In the genomic region with DNA sequence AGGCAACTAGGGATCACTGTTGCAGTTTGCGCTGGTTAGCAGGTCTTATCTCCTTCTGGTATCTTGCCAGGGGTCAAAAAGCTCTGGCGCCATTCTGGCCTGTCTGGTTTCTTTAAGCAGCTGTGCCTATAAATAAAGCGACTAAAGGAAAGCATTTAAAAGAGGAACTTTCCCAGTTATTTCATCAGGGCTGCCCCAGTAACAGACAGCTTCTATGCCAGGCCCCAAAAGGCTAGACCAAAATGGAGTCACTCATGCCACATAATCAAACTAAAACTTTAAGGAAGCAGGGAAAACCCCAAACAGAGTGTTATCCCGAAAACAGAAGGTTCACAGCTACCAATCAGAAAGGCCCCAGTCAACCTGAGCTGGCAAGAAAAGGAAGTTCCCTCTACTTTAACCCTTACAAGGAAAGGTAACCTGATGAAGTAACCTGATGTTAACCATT, we compare ENCODE assay signal across 12 cellular contexts. TPM values are rescaled to one million over a fixed set of nuclear protein-coding genes. Genes with fewer than 3 reads are reported as not detected.
DNase-seq lines count a peak whose midpoint lies in the region; ATAC-seq, FAIRE-seq and TF ChIP-seq lines count a peak whose summit lies in the region.
"Had no signal": no experiment of that assay in that cellular context is flagged by ENCODE, and none has a peak within 500 bp of the region (broad histone marks: within the 10 kb centered on the region; RNA-seq: fewer than 3 reads in every experiment).

No MANE protein-coding gene starts in this region.

- peak overlapping the region; percentile 30; the same call in 1 of the 2 replicates for H4K5ac ChIP-seq in IMR-90 (ENCODE audit: low read depth, low read length)

- WGBS in IMR-90 (ENCODE audit: extremely low coverage in 2 of 2, insufficient read length in 1 of 2), 2 experiments, result no CpG with 5 or more reads among the region's 4 CpGs
- WGBS in heart left ventricle, 4 donors, result 35 to 47% (median 41%) methylated on average over 4 of the region's 4 CpGs
- WGBS in small intestine, 3 donors, result 14 to 50% (median 39%) methylated on average over 4 of the region's 4 CpGs

- H3K4me1 ChIP-seq in IMR-90 (ENCODE audit: control insufficient read depth, insufficient read depth, low read length), result peaks cover 11% of the 10 kb centered on the region
- H3K4me1 ChIP-seq in SJCRH30, result peaks cover 77% of the 10 kb centered on the region
- peaks cover 0 to 35% (median 11%) of the 10 kb centered on the region in 12 donors for H3K4me1 ChIP-seq in heart left ventricle
- peaks cover 0 to 2% of the 10 kb centered on the region in 2 donors for H3K4me1 ChIP-seq in small intestine (ENCODE audit: control insufficient read depth in 2 of 2, insufficient read depth in 1 of 2, low read depth in 1 of 2, low read length in 1 of 2)

- in situ Hi-C loops in IMR-90 (cut with MboI; ENCODE audit: low sequenced_read_pairs), result no loop called here

- peak overlapping the region; percentile 77; the same call in 2 of the 3 replicates for H2BK15ac ChIP-seq in IMR-90 (ENCODE audit: low read depth, low read length)

- H4K8ac ChIP-seq in IMR-90 (ENCODE audit: low read depth in 2 of 2, low read length in 2 of 2), result peak overlapping the region in 1 of 2 experiments; percentile 37; a peak in 1 of 4 replicates

- H3K14ac ChIP-seq in IMR-90 (replicated peaks; ENCODE audit: low read depth, low read length), result 0 out of 2 replicates have a peak overlapping the region, but pooled peaks have one; percentile 40

- H4K91ac ChIP-seq in IMR-90 (ENCODE audit: insufficient read depth, low read depth, low read length), result peak overlapping the region; percentile 68; the same call in 1 of the 2 replicates

- H3K27ac ChIP-seq in IMR-90 (ENCODE audit: insufficient read depth, low read length), result no peak overlapping the region
- peak overlapping the region; percentile 92 for H3K27ac ChIP-seq in SJCRH30
- H3K27ac ChIP-seq in heart left ventricle, result peak overlapping the region in 2 of 12 donors; percentile 45 to 47
- H3K27ac ChIP-seq in small intestine (ENCODE audit: low read depth in 1 of 2, low read length in 1 of 2), result no peak overlapping the region

- peak overlapping the region; percentile 69 for H3K4ac ChIP-seq in IMR-90 (ENCODE audit: low read depth, low read length)

- TF ChIP-seq RAD21 in IMR-90 (IDR thresholded peaks at IDR 0.05; ENCODE audit: low read length), result no peak

- no TSS peak for BruUV-seq in IMR-90 (replicated peaks; lab: Mats Ljungman, UMichigan)

- peaks cover 3% of the 10 kb centered on the region in 2 experiments; a peak in 3 of 4 replicates for H3K79me1 ChIP-seq in IMR-90 (ENCODE audit: low read depth in 1 of 2, low read length in 2 of 2)

- TF ChIP-seq CTCF in IMR-90 (conservative IDR thresholded peaks at IDR 0.05; ENCODE audit: low read depth, low read length) (no peak), heart left ventricle (IDR thresholded peaks at IDR 0.05) (no peak)

- DNase-seq in IMR-90, result no peak
- DNase-seq in SJCRH30, result peak; percentile 80 to 88
- no peak for DNase-seq in heart left ventricle
- peak; percentile 62 for DNase-seq in small intestine
- DNase-seq in NCI-H345 treated with DMSO at 0.1 percent for 48 hours (lab: John Stamatoyannopoulos, UW; ENCODE audit: unreplicated experiment), result no peak
- no peak for DNase-seq in OCI-M2 (lab: John Stamatoyannopoulos, UW; ENCODE audit: unreplicated experiment)
- DNase-seq in cerebellum (ENCODE audit: low spot score), result no peak
- DNase-seq in activated T-cell treated with anti-CD3 and anti-CD28 coated beads, Interleukin-2, amount 50 U/mL, for 1 hour, result no peak
- DNase-seq: activated naive CD8-positive, alpha-beta T cell treated with anti-CD3 and anti-CD28 coated beads, Interleukin-2, amount 10 ng/mL, durations not matched to agents 7 days and 5 days; HFFc6; NCI-H524; stimulated activated naive CD4-positive, alpha-beta T cell treated with Interleukin-2 at 50 U/mL for 16 hours had no signal

- no peak for FAIRE-seq in small intestine (lab: Jason Lieb, UNC)

- H3K9me3 ChIP-seq in IMR-90 (ENCODE audit: control insufficient read depth, insufficient read depth, low read length) (no peaks in the 10 kb centered on the region), SJCRH30 (replicated peaks) (no peaks in the 10 kb centered on the region), heart left ventricle (no peaks in the 10 kb centered on the region), small intestine (ENCODE audit: control insufficient read depth, low read depth) (no peaks in the 10 kb centered on the region)

- dilution Hi-C loops in IMR-90 (cut with HindIII; ENCODE audit: low sequenced_read_pairs, unreplicated experiment), result no loop called here

- H3K56ac ChIP-seq in IMR-90 (ENCODE audit: extremely low read depth, insufficient read depth, low read length), result no peak overlapping the region

- no peak overlapping the region for H3K4me3 ChIP-seq in IMR-90 (ENCODE audit: insufficient read depth, low read depth, low read length)
- no peak overlapping the region for H3K4me3 ChIP-seq in SJCRH30
- H3K4me3 ChIP-seq in heart left ventricle, result no peak overlapping the region
- H3K4me3 ChIP-seq in small intestine (ENCODE audit: low read depth in 1 of 2, low read length in 2 of 2), result no peak overlapping the region

- POLR2A ChIA-PET in IMR-90 (lab: Charles Lee; ENCODE audit: unreplicated experiment), result no interaction called here

- H3K36me3 ChIP-seq in IMR-90 (ENCODE audit: control insufficient read depth, insufficient read depth, low read length) (no peaks in the 10 kb centered on the region), SJCRH30 (no peaks in the 10 kb centered on the region), heart left ventricle (no peaks in the 10 kb centered on the region), small intestine (ENCODE audit: control insufficient read depth in 2 of 2, insufficient read depth in 2 of 2, low read length in 2 of 2) (no peaks in the 10 kb centered on the region)

- H2AK9ac ChIP-seq in IMR-90 (replicated peaks; ENCODE audit: low read depth, low read length, poor library complexity), result no peak overlapping the region

- no peak for ATAC-seq in IMR-90 (ENCODE audit: low read depth)
- ATAC-seq in heart left ventricle, result peak in 3 of 4 donors; percentile 25 to 41 (median 34)

- H3K9me1 ChIP-seq in IMR-90 (ENCODE audit: insufficient read depth, low read length), result peaks cover 11% of the 10 kb centered on the region; the same call in 1 of the 2 replicates

- intact Hi-C loops in IMR-90 (cut with micrococcal nuclease) (no loop called here), heart left ventricle (cut with DNase I) (loop anchor here in 3 of 10 donors (5.0 kb wide), 1 partner anchor 36 kb away; no protein-coding TSS in a partner anchor)

- H3K27me3 ChIP-seq in IMR-90 (ENCODE audit: control insufficient read depth, insufficient read depth, low read length) (no peaks in the 10 kb centered on the region), SJCRH30 (no peaks in the 10 kb centered on the region), heart left ventricle (no peaks in the 10 kb centered on the region), small intestine (ENCODE audit: control insufficient read depth in 2 of 2, insufficient read depth in 2 of 2, low read length in 2 of 2) (no peaks in the 10 kb centered on the region)

- H3K18ac ChIP-seq in IMR-90 (ENCODE audit: low read depth, low read length), result peak overlapping the region; percentile 73; the same call in 1 of the 2 replicates

- peak overlapping the region; percentile 85 for H2BK120ac ChIP-seq in IMR-90 (ENCODE audit: low read depth, low read length)

- peak overlapping the region; percentile 21; the same call in 1 of the 2 replicates for H2AK5ac ChIP-seq in IMR-90 (ENCODE audit: low read depth, low read length)

- no peak overlapping the region for H2AFZ ChIP-seq in IMR-90 (replicated peaks; ENCODE audit: low read length, poor library complexity)

- no peak overlapping the region for H2BK5ac ChIP-seq in IMR-90 (ENCODE audit: low read depth, low read length, poor library complexity, severe bottlenecking)

- CTCF ChIA-PET in IMR-90 (lab: Yijun Ruan, JAX), result no interaction called here

- TF ChIP-seq POLR2A in IMR-90 (IDR thresholded peaks at IDR 0.05; ENCODE audit: low read depth, low read length), result no peak
- TF ChIP-seq POLR2A in heart left ventricle (IDR thresholded peaks at IDR 0.05), result no peak

- H4K20me1 ChIP-seq in IMR-90 (ENCODE audit: insufficient read depth, low read length), result no peaks in the 10 kb centered on the region

- H3K4me2 ChIP-seq in IMR-90 (ENCODE audit: low read depth, low read length), result no peak overlapping the region

- H2BK20ac ChIP-seq in IMR-90 (ENCODE audit: low read depth, low read length), result peak overlapping the region; percentile 80

- no peak overlapping the region for H3K23ac ChIP-seq in IMR-90 (ENCODE audit: low read depth, low read length)

- no peak overlapping the region for H3K9ac ChIP-seq in IMR-90 (ENCODE audit: low read depth, low read length)

TF ChIP-seq in IMR-90, 13 proteins besides CTCF, POLR2A, EP300 and RAD21 (continues in another document):
- TF ChIP-seq MAFK (IDR thresholded peaks at IDR 0.05; ENCODE audit: low read depth, low read length) (no peak), RCOR1 (IDR thresholded peaks at IDR 0.05; ENCODE audit: insufficient replicate concordance, low read length) (no peak)
- TF ChIP-seq, protein P1, sequence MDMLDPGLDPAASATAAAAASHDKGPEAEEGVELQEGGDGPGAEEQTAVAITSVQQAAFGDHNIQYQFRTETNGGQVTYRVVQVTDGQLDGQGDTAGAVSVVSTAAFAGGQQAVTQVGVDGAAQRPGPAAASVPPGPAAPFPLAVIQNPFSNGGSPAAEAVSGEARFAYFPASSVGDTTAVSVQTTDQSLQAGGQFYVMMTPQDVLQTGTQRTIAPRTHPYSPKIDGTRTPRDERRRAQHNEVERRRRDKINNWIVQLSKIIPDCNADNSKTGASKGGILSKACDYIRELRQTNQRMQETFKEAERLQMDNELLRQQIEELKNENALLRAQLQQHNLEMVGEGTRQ (IDR thresholded peaks at IDR 0.05; ENCODE audit: low read depth, low read length), result no peak

RNA-seq across cellular contexts. Expression of gene HNRNPA3, which starts 41.2 kb away (rescaled TPM):
- total RNA-seq in IMR-90 (2012; rRNA removed), result 18.6 and 35.6 TPM in 2 replicates
- polyA plus RNA-seq in IMR-90 (2012; rRNA removed), result 111 and 119 TPM in 2 replicates
- polyA plus RNA-seq in IMR-90 (2012; cell fraction: cytosol; rRNA removed), result 20.4 and 31.8 TPM in 2 replicates
- polyA plus RNA-seq in IMR-90 (2012; cell fraction: nucleus; rRNA removed; ENCODE audit: low replicate concordance), result 9.3 and 76.5 TPM in 2 replicates
- 148 and 159 TPM in 2 replicates for total RNA-seq in SJCRH30 (2014; rRNA removed; shearing (Covaris generic))
- total RNA-seq in heart left ventricle, result 100 to 1,000 TPM in 1 of 9 donors, 10 to 100 TPM in 8; 12.7 to 110 (median 73.3) TPM
- polyA plus RNA-seq in heart left ventricle, result 100 to 1,000 TPM in 1 of 2 donors, 10 to 100 TPM in 1; 64.6 to 134 TPM
- 100 to 1,000 TPM in 2 of 3 donors, 10 to 100 TPM in 1; 73.4 to 279 (median 101) TPM for polyA plus RNA-seq in small intestine
- total RNA-seq in cerebellum, result 110 TPM

Comparison
In these comparisons a context has a peak if more than half of its experiments do, and no peak if none do; other contexts are left out.
1. DNase-seq: peak in SJCRH30 (2 of 2) and small intestine (single experiment); none in IMR-90 (single experiment), heart left ventricle (0 of 5), NCI-H345 treated with DMSO at 0.1 percent for 48 hours (single experiment), OCI-M2 (single experiment), cerebellum (single experiment) and activated T-cell treated with anti-CD3 and anti-CD28 coated beads, Interleukin-2, amount 50 U/mL, for 1 hour (single experiment).